1 cellular context compared by ENCODE assay signal in genomic region chr7:47186316-47186715, GRCh38.
TF ChIP-seq lines count a peak whose summit lies in the region.

No MANE protein-coding gene starts in this region.

TF ChIP-seq in WTC11, 78 proteins besides CTCF, POLR2A, EP300 and RAD21 (continued from another document):
- TF ChIP-seq EMX1 (CRISPR knock-in tag; IDR thresholded peaks at IDR 0.05) = no peak
